Comparison of ENCODE assay signal across 1 cellular context in genomic region chr2:162041465-162041864, GRCh38.
TF ChIP-seq lines count a peak whose summit lies in the region.

No MANE protein-coding gene starts in this region.

TF ChIP-seq in IMR-90, 13 proteins besides CTCF, POLR2A, EP300 and RAD21 (continued from another document):
- TF ChIP-seq USF2 (IDR thresholded peaks at IDR 0.05; ENCODE audit: low read depth, low read length), result no peak
- no peak for TF ChIP-seq BHLHE40 (IDR thresholded peaks at IDR 0.05; ENCODE audit: low read depth, low read length)
- no peak for TF ChIP-seq MXI1 (IDR thresholded peaks at IDR 0.05; ENCODE audit: borderline replicate concordance, low read depth, low read length)
- TF ChIP-seq MAZ (IDR thresholded peaks at IDR 0.05; ENCODE audit: borderline replicate concordance, low read depth, low read length), result no peak
- no peak for TF ChIP-seq SMC3 (IDR thresholded peaks at IDR 0.05; ENCODE audit: low read depth, low read length)
